In genomic region chr19:38046254-38047047, GRCh38 we compare ENCODE assay signal across 1 cellular context.
TF ChIP-seq lines count a peak whose summit lies in the region.

No MANE protein-coding gene starts in this region.

TF ChIP-seq in IMR-90, 13 proteins besides CTCF, POLR2A, EP300 and RAD21 (continued from another document):
- no peak for TF ChIP-seq ELK1 (IDR thresholded peaks at IDR 0.05; ENCODE audit: borderline replicate concordance, low read depth, low read length)
- no peak for TF ChIP-seq NFE2L2 (IDR thresholded peaks at IDR 0.05; ENCODE audit: low read depth, low read length)
- no peak for TF ChIP-seq CEBPB (IDR thresholded peaks at IDR 0.05; ENCODE audit: low read depth, low read length)
- no peak for TF ChIP-seq MAZ (IDR thresholded peaks at IDR 0.05; ENCODE audit: borderline replicate concordance, low read depth, low read length)
TF ChIP-seq in IMR-90: peak in this region for 0.
